8 cellular contexts compared by ENCODE assay signal in the genomic region with DNA sequence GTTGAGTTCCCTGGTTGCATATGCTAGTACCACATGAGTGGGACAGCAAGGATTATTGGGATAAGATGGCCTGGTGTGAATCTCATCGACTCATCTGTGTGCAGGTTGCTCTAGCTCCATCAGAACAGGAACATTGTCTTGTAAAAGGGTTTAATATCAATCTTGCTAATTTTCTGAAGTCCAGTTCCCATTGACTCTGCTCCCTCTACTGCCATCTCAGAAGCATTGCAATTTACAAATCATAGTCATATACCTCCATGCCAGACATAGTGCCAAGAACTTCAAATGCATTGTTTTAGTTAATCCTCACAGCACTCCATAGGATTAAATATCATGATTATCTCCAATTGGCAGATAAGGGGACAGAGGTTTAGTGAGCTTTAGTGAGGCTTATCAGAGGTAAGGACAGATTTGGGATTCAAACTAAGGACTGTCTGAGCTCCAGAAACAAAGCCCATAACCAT. TPM values are rescaled to one million over a fixed set of nuclear protein-coding genes. Genes with fewer than 3 reads are reported as not detected.
DNase-seq lines count a peak whose midpoint lies in the region; ATAC-seq, FAIRE-seq and TF ChIP-seq lines count a peak whose summit lies in the region.

No MANE protein-coding gene starts in this region.

- H3K23ac ChIP-seq in H9 (ENCODE audit: insufficient read length, low read depth, low read length) = no peak overlapping the region

- H2BK15ac ChIP-seq in H9 (ENCODE audit: low read depth, low read length) = no peak overlapping the region

- H2BK20ac ChIP-seq in H9 (ENCODE audit: low read depth, low read length, poor library complexity, severe bottlenecking) = no peak overlapping the region

- H3K18ac ChIP-seq in H9 (ENCODE audit: insufficient read length, low read depth, low read length) = no peak overlapping the region

- peak; percentile 53; the same call in 2 of the 3 replicates for TF ChIP-seq CTCF in H9 (conservative IDR thresholded peaks at IDR 0.05)

- WGBS in H9 (ENCODE audit: extremely low coverage, insufficient read length, low lambda C conversion rate) = no CpG with 5 or more reads among the region's 1 CpG

- H3K14ac ChIP-seq in H9 (ENCODE audit: insufficient read depth, low read length) = no peak overlapping the region

- DNase-seq in SHP77 treated with DMSO at 0.1 percent for 48 hours (lab: John Stamatoyannopoulos, UW) (peak; percentile 21), SHP77 (lab: John Stamatoyannopoulos, UW) (no peak), H9 (no peak), NCI-H2029 treated with DMSO at 0.1 percent for 48 hours (lab: John Stamatoyannopoulos, UW) (peak; percentile 28), activated gamma-delta T cell (lab: John Stamatoyannopoulos, UW) (no peak)
- no peak for DNase-seq in activated naive CD8-positive, alpha-beta T cell treated with anti-CD3 and anti-CD28 coated beads, Interleukin-2, amount 10 ng/mL, durations not matched to agents 7 days and 5 days
- DNase-seq in stimulated activated CD8-positive, alpha-beta memory T cell treated with anti-CD3 and anti-CD28 coated beads, Interleukin-4, amount 100 ng/mL, for 48 hours = no peak

- FAIRE-seq in islet of Langerhans (lab: Jason Lieb, UNC) = peak; percentile 99

- no peaks in the 10 kb centered on the region for H3K9me3 Mint-ChIP-seq in H9
- H3K9me3 Mint-ChIP-seq in activated naive CD8-positive, alpha-beta T cell treated with anti-CD3 and anti-CD28 coated beads, Interleukin-2, amount 10 ng/mL, durations not matched to agents 7 days and 5 days = no peaks in the 10 kb centered on the region

- H2AK5ac ChIP-seq in H9 (ENCODE audit: insufficient read length, low read length) = no peak overlapping the region

- H3K4me3 Mint-ChIP-seq in H9 = no peak overlapping the region
- peak overlapping the region; percentile 45 for H3K4me3 Mint-ChIP-seq in activated naive CD8-positive, alpha-beta T cell treated with anti-CD3 and anti-CD28 coated beads, Interleukin-2, amount 10 ng/mL, durations not matched to agents 7 days and 5 days

- H3K79me1 ChIP-seq in H9 (ENCODE audit: insufficient read depth, low read depth, low read length, poor library complexity, severe bottlenecking) = no peaks in the 10 kb centered on the region

- no peaks in the 10 kb centered on the region; the same call in 1 of the 2 replicates for H3K4me1 ChIP-seq in H9 (ENCODE audit: insufficient read depth, low read length)

- H2BK12ac ChIP-seq in H9 (ENCODE audit: insufficient read length, low read depth, low read length) = no peak overlapping the region

- H3K23me2 ChIP-seq in H9 (ENCODE audit: insufficient read length, low read depth, low read length, poor library complexity, severe bottlenecking) = peaks cover 4% of the 10 kb centered on the region

- H3T11ph ChIP-seq in H9 (ENCODE audit: low read length) = no peak overlapping the region

- H3K27me3 ChIP-seq in H9 (ENCODE audit: insufficient read depth, low read length) = no peaks in the 10 kb centered on the region

- no peak overlapping the region for H4K91ac ChIP-seq in H9 (ENCODE audit: insufficient read length, low read depth, low read length)

- no peaks in the 10 kb centered on the region; the same call in 1 of the 2 replicates for H3K27me3 Mint-ChIP-seq in H9 (ENCODE audit: low read depth)
- peaks cover 3% of the 10 kb centered on the region for H3K27me3 Mint-ChIP-seq in activated naive CD8-positive, alpha-beta T cell treated with anti-CD3 and anti-CD28 coated beads, Interleukin-2, amount 10 ng/mL, durations not matched to agents 7 days and 5 days

- no peak overlapping the region for H2BK120ac ChIP-seq in H9 (ENCODE audit: low read depth, low read length, poor library complexity, severe bottlenecking)

- peaks cover 4 to 5% of the 10 kb centered on the region in 2 experiments for H3K4me1 Mint-ChIP-seq in H9
- H3K4me1 Mint-ChIP-seq in activated naive CD8-positive, alpha-beta T cell treated with anti-CD3 and anti-CD28 coated beads, Interleukin-2, amount 10 ng/mL, durations not matched to agents 7 days and 5 days = peaks cover 44% of the 10 kb centered on the region

- no peak for ATAC-seq in activated naive CD8-positive, alpha-beta T cell treated with anti-CD3 and anti-CD28 coated beads, Interleukin-2, amount 10 ng/mL, durations not matched to agents 7 days and 5 days (ENCODE audit: low read depth)

- H3K4me2 ChIP-seq in H9 (ENCODE audit: insufficient read depth, insufficient read length, low read length) = no peak overlapping the region

- no peak overlapping the region for H4K5ac ChIP-seq in H9 (ENCODE audit: insufficient read length, low read depth, low read length)

- no peak overlapping the region for H3K27ac ChIP-seq in H9 (ENCODE audit: insufficient read length, low read depth, low read length)

- H3K9ac ChIP-seq in H9 (ENCODE audit: extremely low read depth, insufficient read length, low read length) = no peak overlapping the region

- no peak overlapping the region for H3K4ac ChIP-seq in H9 (ENCODE audit: low read depth, low read length)

- no peak overlapping the region for H4K8ac ChIP-seq in H9 (replicated peaks; ENCODE audit: insufficient read length, low read depth, low read length)

- no peaks in the 10 kb centered on the region for H3K9me3 ChIP-seq in H9 (ENCODE audit: control insufficient read depth, low read depth, low read length)

- POLR2A ChIA-PET in activated naive CD8-positive, alpha-beta T cell treated with anti-CD3 and anti-CD28 coated beads, Interleukin-2, amount 10 ng/mL, durations not matched to agents 7 days and 5 days (lab: Charles Lee) = interaction anchor here (1.0 to 2.4 kb wide), 11 partner anchors 17 to 143 kb away, joined by 3 to 38 read pairs (median 4); a partner anchor contains a TSS

- no peak overlapping the region for H3K56ac ChIP-seq in H9 (ENCODE audit: insufficient read length, low read depth, low read length)

- no peak overlapping the region for H2AFZ ChIP-seq in H9 (ENCODE audit: low read length)

- H3K27ac Mint-ChIP-seq in H9 = no peak overlapping the region
- peak overlapping the region; percentile 62 for H3K27ac Mint-ChIP-seq in activated naive CD8-positive, alpha-beta T cell treated with anti-CD3 and anti-CD28 coated beads, Interleukin-2, amount 10 ng/mL, durations not matched to agents 7 days and 5 days

- no peaks in the 10 kb centered on the region for H3K79me2 ChIP-seq in H9 (ENCODE audit: insufficient read depth, low read length)

- H2BK5ac ChIP-seq in H9 (ENCODE audit: insufficient read length, low read length) = no peak overlapping the region

- H4K20me1 ChIP-seq in H9 (ENCODE audit: control insufficient read depth, insufficient read depth, insufficient read length) = no peaks in the 10 kb centered on the region

- no peaks in the 10 kb centered on the region for H3K36me3 Mint-ChIP-seq in H9 (ENCODE audit: insufficient read depth in 1 of 3, low read depth in 3 of 3)
- peaks cover 3% of the 10 kb centered on the region for H3K36me3 Mint-ChIP-seq in activated naive CD8-positive, alpha-beta T cell treated with anti-CD3 and anti-CD28 coated beads, Interleukin-2, amount 10 ng/mL, durations not matched to agents 7 days and 5 days

RNA-seq across cellular contexts. Expression of a gene that starts 4.8 kb away (rescaled TPM):
- 0.33 TPM in 2 replicates for total RNA-seq in H9 (2021)
- total RNA-seq in activated naive CD8-positive, alpha-beta T cell treated with anti-CD3 and anti-CD28 coated beads, Interleukin-2, amount 10 ng/mL, durations not matched to agents 7 days and 5 days = 100 to 1,000 TPM; 170 to 177 TPM

Comparison
In these comparisons a context has a peak if more than half of its experiments do, and no peak if none do; other contexts are left out.
1. DNase-seq: peak in SHP77 treated with DMSO at 0.1 percent for 48 hours (single experiment) and NCI-H2029 treated with DMSO at 0.1 percent for 48 hours (single experiment); none in SHP77 (0 of 2), H9 (single experiment), activated naive CD8-positive, alpha-beta T cell treated with anti-CD3 and anti-CD28 coated beads, Interleukin-2, amount 10 ng/mL, durations not matched to agents 7 days and 5 days (single experiment), activated gamma-delta T cell (single experiment) and stimulated activated CD8-positive, alpha-beta memory T cell treated with anti-CD3 and anti-CD28 coated beads, Interleukin-4, amount 100 ng/mL, for 48 hours (single experiment).
2. RNA of a gene that starts 4.8 kb away (total RNA-seq): 170 to 177 TPM in activated naive CD8-positive, alpha-beta T cell treated with anti-CD3 and anti-CD28 coated beads, Interleukin-2, amount 10 ng/mL, durations not matched to agents 7 days and 5 days; 0.33 TPM in H9; every median in the first group is over 100 times any median in the second.